ENCODE assay signal across 15 cellular contexts in genomic region chr20:859661-860294, GRCh38. TPM values are rescaled to one million over a fixed set of nuclear protein-coding genes. Genes with fewer than 3 reads are reported as not detected.
A peak's percentile ranks its signal among the peaks of the same experiment; 100 is the strongest.
DNase-seq lines count a peak whose midpoint lies in the region; ATAC-seq and TF ChIP-seq lines count a peak whose summit lies in the region.
"Had no signal": no experiment of that assay in that cellular context is flagged by ENCODE, and none has a peak within 500 bp of the region (broad histone marks: within the 10 kb centered on the region; RNA-seq: fewer than 3 reads in every experiment).

No MANE protein-coding gene starts in this region.

- peak overlapping the region; percentile 25 for H2AFZ ChIP-seq in parathyroid adenoma

- no peak for TF ChIP-seq CTCF in parathyroid adenoma (IDR thresholded peaks at IDR 0.05)
- no peak for TF ChIP-seq CTCF in gastroesophageal sphincter (IDR thresholded peaks at IDR 0.05)

- DNase-seq in activated CD8-positive, alpha-beta memory T cell treated with anti-CD3 and anti-CD28 coated beads, Interleukin-2, amount 10 ng/mL, durations not matched to agents 7 days and 5 days: no peak
- no peak for DNase-seq in activated CD8-positive, alpha-beta memory T cell treated with anti-CD3 and anti-CD28 coated beads, Interleukin-2, amount 50 U/mL, for 4 hours
- DNase-seq in M059J (ENCODE audit: low read depth): peak; percentile 82
- no peak for DNase-seq in activated T-helper 1 cell treated with anti-CD3 and anti-CD28 coated beads, Interleukin-12 subunit alpha, Interleukin-12 subunit beta, Interleukin-2, Interleukin-4 antibody, amounts not matched to agents 30 ng/mL and 10 ng/mL and 1 ng/mL, durations not matched to agents 14 hours and 24 hours and 36 hours (ENCODE audit: low spot score)
- DNase-seq in RPMI8226: no peak
- no peak for DNase-seq in middle frontal gyrus (ENCODE audit: extremely low spot score, low spot score)
- DNase-seq: activated naive CD4-positive, alpha-beta T cell treated with Interleukin-2 at 50 U/mL for 16 hours; colonic mucosa; foreskin melanocyte; NCI-H187; stimulated activated CD4-positive, alpha-beta T cell treated with anti-CD3 and anti-CD28 coated beads, Interleukin-1b, Interleukin-23, amount 100 ng/mL, for 48 hours had no signal

- intact Hi-C loops in activated T-helper 1 cell treated with anti-CD3 and anti-CD28 coated beads, Interleukin-12 subunit alpha, Interleukin-12 subunit beta, Interleukin-2, Interleukin-4 antibody, amounts not matched to agents 30 ng/mL and 10 ng/mL and 1 ng/mL, durations not matched to agents 14 hours and 24 hours and 36 hours (cut with micrococcal nuclease): loop anchor here (2.0 kb wide), 1 partner anchor 15 kb away; no protein-coding TSS in a partner anchor

- 27 to 45% methylated on average over 4 to 5 of the region's 6 CpGs for WGBS in gastroesophageal sphincter (ENCODE audit: low coverage in 1 of 2), 2 donors

- H3K9ac ChIP-seq in parathyroid adenoma: no peak overlapping the region

- TF ChIP-seq EP300 in gastroesophageal sphincter (IDR thresholded peaks at IDR 0.05): no peak

- no peak for TF ChIP-seq POLR2A in gastroesophageal sphincter (IDR thresholded peaks at IDR 0.05)

- H3K27ac Mint-ChIP-seq in activated CD8-positive, alpha-beta memory T cell treated with anti-CD3 and anti-CD28 coated beads, Interleukin-2, amount 10 ng/mL, durations not matched to agents 7 days and 5 days: peak overlapping the region; percentile 73
- H3K27ac Mint-ChIP-seq in activated T-helper 1 cell treated with anti-CD3 and anti-CD28 coated beads, Interleukin-12 subunit alpha, Interleukin-12 subunit beta, Interleukin-2, Interleukin-4 antibody, amounts not matched to agents 30 ng/mL and 10 ng/mL and 1 ng/mL, durations not matched to agents 14 hours and 24 hours and 36 hours: peak overlapping the region; percentile 53

- no peaks in the 10 kb centered on the region for H3K79me2 ChIP-seq in parathyroid adenoma

- no peaks in the 10 kb centered on the region for H3K27me3 Mint-ChIP-seq in activated CD8-positive, alpha-beta memory T cell treated with anti-CD3 and anti-CD28 coated beads, Interleukin-2, amount 10 ng/mL, durations not matched to agents 7 days and 5 days
- no peaks in the 10 kb centered on the region for H3K27me3 Mint-ChIP-seq in activated T-helper 1 cell treated with anti-CD3 and anti-CD28 coated beads, Interleukin-12 subunit alpha, Interleukin-12 subunit beta, Interleukin-2, Interleukin-4 antibody, amounts not matched to agents 30 ng/mL and 10 ng/mL and 1 ng/mL, durations not matched to agents 14 hours and 24 hours and 36 hours (ENCODE audit: insufficient read depth)

- ATAC-seq in activated CD8-positive, alpha-beta memory T cell treated with anti-CD3 and anti-CD28 coated beads, Interleukin-2, amount 10 ng/mL, durations not matched to agents 7 days and 5 days: peak; percentile 53
- no peak for ATAC-seq in gastroesophageal sphincter

- H3K4me1 ChIP-seq in parathyroid adenoma: peaks cover 7% of the 10 kb centered on the region
- H3K4me1 ChIP-seq in gastroesophageal sphincter: no peaks in the 10 kb centered on the region
- H3K4me1 ChIP-seq: colonic mucosa, HAP-1 had no signal

- H3K4me1 Mint-ChIP-seq in activated CD8-positive, alpha-beta memory T cell treated with anti-CD3 and anti-CD28 coated beads, Interleukin-2, amount 10 ng/mL, durations not matched to agents 7 days and 5 days: peaks cover 69% of the 10 kb centered on the region
- peaks cover 64% of the 10 kb centered on the region for H3K4me1 Mint-ChIP-seq in activated T-helper 1 cell treated with anti-CD3 and anti-CD28 coated beads, Interleukin-12 subunit alpha, Interleukin-12 subunit beta, Interleukin-2, Interleukin-4 antibody, amounts not matched to agents 30 ng/mL and 10 ng/mL and 1 ng/mL, durations not matched to agents 14 hours and 24 hours and 36 hours (ENCODE audit: low read depth)

- H3K4me3 ChIP-seq in parathyroid adenoma (ENCODE audit: low read depth, low read length) (no peak overlapping the region), gastroesophageal sphincter (no peak overlapping the region)
- H3K4me3 ChIP-seq: colonic mucosa, HAP-1 had no signal

- H3K36me3 ChIP-seq in parathyroid adenoma (ENCODE audit: control insufficient read depth, insufficient read depth, low read length) (no peaks in the 10 kb centered on the region), gastroesophageal sphincter (no peaks in the 10 kb centered on the region)
- H3K36me3 ChIP-seq: colonic mucosa, HAP-1 had no signal

- H3K9me3 Mint-ChIP-seq in activated CD8-positive, alpha-beta memory T cell treated with anti-CD3 and anti-CD28 coated beads, Interleukin-2, amount 10 ng/mL, durations not matched to agents 7 days and 5 days (ENCODE audit: low read depth): no peaks in the 10 kb centered on the region
- no peaks in the 10 kb centered on the region for H3K9me3 Mint-ChIP-seq in activated T-helper 1 cell treated with anti-CD3 and anti-CD28 coated beads, Interleukin-12 subunit alpha, Interleukin-12 subunit beta, Interleukin-2, Interleukin-4 antibody, amounts not matched to agents 30 ng/mL and 10 ng/mL and 1 ng/mL, durations not matched to agents 14 hours and 24 hours and 36 hours

- CTCF ChIA-PET in activated CD8-positive, alpha-beta memory T cell treated with anti-CD3 and anti-CD28 coated beads, Interleukin-2, amount 10 ng/mL, durations not matched to agents 7 days and 5 days (lab: Charles Lee): interaction anchor here (1.0 to 1.6 kb wide), 3 partner anchors 13 to 97 kb away, joined by 4 to 5 read pairs (median 5); no protein-coding TSS in a partner anchor

- no peak overlapping the region for H3K4me3 Mint-ChIP-seq in activated CD8-positive, alpha-beta memory T cell treated with anti-CD3 and anti-CD28 coated beads, Interleukin-2, amount 10 ng/mL, durations not matched to agents 7 days and 5 days
- peak overlapping the region; percentile 15 for H3K4me3 Mint-ChIP-seq in activated T-helper 1 cell treated with anti-CD3 and anti-CD28 coated beads, Interleukin-12 subunit alpha, Interleukin-12 subunit beta, Interleukin-2, Interleukin-4 antibody, amounts not matched to agents 30 ng/mL and 10 ng/mL and 1 ng/mL, durations not matched to agents 14 hours and 24 hours and 36 hours

- H3K36me3 Mint-ChIP-seq in activated CD8-positive, alpha-beta memory T cell treated with anti-CD3 and anti-CD28 coated beads, Interleukin-2, amount 10 ng/mL, durations not matched to agents 7 days and 5 days: peaks cover 12% of the 10 kb centered on the region
- peaks cover 11% of the 10 kb centered on the region for H3K36me3 Mint-ChIP-seq in activated T-helper 1 cell treated with anti-CD3 and anti-CD28 coated beads, Interleukin-12 subunit alpha, Interleukin-12 subunit beta, Interleukin-2, Interleukin-4 antibody, amounts not matched to agents 30 ng/mL and 10 ng/mL and 1 ng/mL, durations not matched to agents 14 hours and 24 hours and 36 hours (ENCODE audit: low read depth)

- no peak overlapping the region for H3K4me2 ChIP-seq in parathyroid adenoma (ENCODE audit: low read length)

- H3K9me3 ChIP-seq in parathyroid adenoma (ENCODE audit: control insufficient read depth, low read length): no peaks in the 10 kb centered on the region
- H3K9me3 ChIP-seq in gastroesophageal sphincter: no peaks in the 10 kb centered on the region
- H3K9me3 ChIP-seq: colonic mucosa, HAP-1 had no signal

- H3K27ac ChIP-seq in parathyroid adenoma: no peak overlapping the region
- H3K27ac ChIP-seq in gastroesophageal sphincter: no peak overlapping the region
- H3K27ac ChIP-seq: colonic mucosa had no signal

- H3K27me3 ChIP-seq in parathyroid adenoma (ENCODE audit: control insufficient read depth, insufficient read depth, low read length) (no peaks in the 10 kb centered on the region), gastroesophageal sphincter (peaks cover 5% of the 10 kb centered on the region)
- H3K27me3 ChIP-seq: colonic mucosa had no signal

RNA-seq across cellular contexts. Expression of gene FAM110A, which starts 26.3 kb away (rescaled TPM):
- 10 to 100 TPM; 34.3 to 37.0 TPM for total RNA-seq in activated CD8-positive, alpha-beta memory T cell treated with anti-CD3 and anti-CD28 coated beads, Interleukin-2, amount 10 ng/mL, durations not matched to agents 7 days and 5 days
- total RNA-seq in M059J (2014; rRNA removed; shearing (Covaris generic)): 9.5 and 10.1 TPM in 2 replicates
- 19.0 and 21.1 TPM in 2 replicates for total RNA-seq in activated T-helper 1 cell treated with anti-CD3 and anti-CD28 coated beads, Interleukin-12 subunit alpha, Interleukin-12 subunit beta, Interleukin-2, Interleukin-4 antibody, amounts not matched to agents 30 ng/mL and 10 ng/mL and 1 ng/mL, durations not matched to agents 14 hours and 24 hours and 36 hours
- 1 to 10 TPM; 1.4 to 3.2 (median 2.0) TPM for total RNA-seq in gastroesophageal sphincter

RNA-seq across cellular contexts. Expression of gene ANGPT4, which starts 56.4 kb away (rescaled TPM):
- total RNA-seq in activated CD8-positive, alpha-beta memory T cell treated with anti-CD3 and anti-CD28 coated beads, Interleukin-2, amount 10 ng/mL, durations not matched to agents 7 days and 5 days: not detected
- total RNA-seq in M059J (2014; rRNA removed; shearing (Covaris generic)): not detected in 2 replicates
- not detected in 2 replicates for total RNA-seq in activated T-helper 1 cell treated with anti-CD3 and anti-CD28 coated beads, Interleukin-12 subunit alpha, Interleukin-12 subunit beta, Interleukin-2, Interleukin-4 antibody, amounts not matched to agents 30 ng/mL and 10 ng/mL and 1 ng/mL, durations not matched to agents 14 hours and 24 hours and 36 hours
- total RNA-seq in gastroesophageal sphincter: under 1 TPM in 3 of 4 donors, not detected in 1; 0.13 to 0.58 (median 0.15) TPM
- total RNA-seq: renal cortical epithelial cell had no signal
